ENCODE assay signal across 14 cellular contexts in genomic region chr15:45384700-45385099, GRCh38. TPM values are rescaled to one million over a fixed set of nuclear protein-coding genes. Genes with fewer than 3 reads are reported as not detected.
A peak's percentile ranks its signal among the peaks of the same experiment; 100 is the strongest.
DNase-seq lines count a peak whose midpoint lies in the region; ATAC-seq, FAIRE-seq and TF ChIP-seq lines count a peak whose summit lies in the region.
"Had no signal": no experiment of that assay in that cellular context is flagged by ENCODE, and none has a peak within 500 bp of the region (broad histone marks: within the 10 kb centered on the region; RNA-seq: fewer than 3 reads in every experiment).

No MANE protein-coding gene starts in this region.

- no peak for TF ChIP-seq EP300 in GM12878 (IDR thresholded peaks at IDR 0.05; ENCODE audit: borderline replicate concordance in 1 of 2, control insufficient read depth in 1 of 2, low read depth in 2 of 2, low read length in 2 of 2)

- POLR2A ChIA-PET in GM12878 (lab: Charles Lee), result interaction anchor here (1.0 to 1.4 kb wide), 2 partner anchors 19 to 222 kb away, joined by 3 to 7 read pairs; no protein-coding TSS in a partner anchor
- POLR2A ChIA-PET in activated CD4-positive, alpha-beta T cell treated with anti-CD3 and anti-CD28 coated beads, Interleukin-2, amount 10 ng/mL, durations not matched to agents 7 days and 5 days (lab: Charles Lee), result no interaction called here

- H3K4me3 Mint-ChIP-seq in activated CD4-positive, alpha-beta T cell treated with anti-CD3 and anti-CD28 coated beads, Interleukin-2, amount 10 ng/mL, durations not matched to agents 7 days and 5 days, result no peak overlapping the region
- H3K4me3 Mint-ChIP-seq: CD4-positive, alpha-beta T cell; IgD-negative memory B cell had no signal

- SMC1A ChIA-PET in GM12878 (lab: Charles Lee; ENCODE audit: uncharacterized antibody, unreplicated experiment), result interaction anchor here (1.2 to 3.9 kb wide), 4 partner anchors 9 to 43 kb away, joined by 3 to 19 read pairs (median 9); no protein-coding TSS in a partner anchor

- 91% methylated on average over 2 of the region's 2 CpGs for whole genome bisulfite sequencing in heart right ventricle, 2 donors
- WGBS in GM12878 (ENCODE audit: insufficient coverage, insufficient replicate concordance, low lambda C conversion rate, missing lambda C conversion rate), result 100% methylated on average over 2 of the region's 2 CpGs

- H3K9me3 Mint-ChIP-seq in activated CD4-positive, alpha-beta T cell treated with anti-CD3 and anti-CD28 coated beads, Interleukin-2, amount 10 ng/mL, durations not matched to agents 7 days and 5 days, result no peaks in the 10 kb centered on the region
- H3K9me3 Mint-ChIP-seq: CD4-positive, alpha-beta T cell; IgD-negative memory B cell had no signal

- H3K36me3 ChIP-seq in left ventricle myocardium inferior, result no peaks in the 10 kb centered on the region
- no peaks in the 10 kb centered on the region for H3K36me3 ChIP-seq in heart right ventricle
- H3K36me3 ChIP-seq in GM12878 (ENCODE audit: control insufficient read depth in 2 of 2, insufficient read depth in 2 of 2, low read length in 1 of 2), result no peaks in the 10 kb centered on the region

- H3K27ac ChIP-seq in left ventricle myocardium inferior (replicated peaks), result peak overlapping the region; percentile 24
- peak overlapping the region in 1 of 10 donors; percentile 83 for H3K27ac ChIP-seq in heart right ventricle
- no peak overlapping the region for H3K27ac ChIP-seq in GM12878 (ENCODE audit: control insufficient read depth, insufficient read depth)
- peak overlapping the region; percentile 1 for H3K27ac ChIP-seq in temporal lobe (ENCODE audit: low read depth, low read length)

- CTCF ChIA-PET in GM12878 (lab: Yijun Ruan, JAX), result interaction anchor here (1.1 to 5.4 kb wide), 5 partner anchors 12 to 267 kb away, joined by 3 to 37 read pairs (median 3); a partner anchor contains a TSS
- CTCF ChIA-PET in activated CD4-positive, alpha-beta T cell treated with anti-CD3 and anti-CD28 coated beads, Interleukin-2, amount 10 ng/mL, durations not matched to agents 7 days and 5 days (lab: Charles Lee), result interaction anchor here (0.5 kb wide), 1 partner anchor 17 kb away, joined by 3 read pairs; no protein-coding TSS in a partner anchor

- H3K9me3 ChIP-seq in left ventricle myocardium inferior (replicated peaks) (no peaks in the 10 kb centered on the region), heart right ventricle (no peaks in the 10 kb centered on the region), GM12878 (replicated peaks; ENCODE audit: control insufficient read depth, insufficient read depth, low read length) (no peaks in the 10 kb centered on the region)

- TF ChIP-seq POLR2A in GM12878 (IDR thresholded peaks at IDR 0.05; ENCODE audit: low read depth, low read length), result no peak

- DNase-seq in left ventricle myocardium inferior (no peak), heart right ventricle (no peak), GM12878 (ENCODE audit: low read depth, low spot score) (no peak), kidney glomerular epithelial cell (lab: John Stamatoyannopoulos, UW) (peak; percentile 62), DMS79 (lab: John Stamatoyannopoulos, UW) (no peak)
- DNase-seq in activated CD4-positive, alpha-beta T cell treated with anti-CD3 and anti-CD28 coated beads, Interleukin-2, amount 10 ng/mL, durations not matched to agents 7 days and 5 days, result no peak
- DNase-seq in activated naive CD4-positive, alpha-beta T cell treated with anti-CD3 and anti-CD28 coated beads, Interleukin-2, amount 50 U/mL, for 16 hours, result no peak
- DNase-seq: 8988T; C1 segment of cervical spinal cord; CD4-positive, alpha-beta T cell; GF-D8; HCEC 1CT had no signal

- H3K4me3 ChIP-seq in left ventricle myocardium inferior (no peak overlapping the region), heart right ventricle (no peak overlapping the region), GM12878 (no peak overlapping the region)

- RAD21 ChIA-PET in GM12878 (lab: Charles Lee; ENCODE audit: unreplicated experiment), result interaction anchor here (1.0 kb wide), 1 partner anchor 43 kb away, joined by 4 read pairs; no protein-coding TSS in a partner anchor

- FAIRE-seq in GM12878 (lab: Jason Lieb, UNC), result no peak

- intact Hi-C loops in left ventricle myocardium inferior (cut with micrococcal nuclease) (no loop called here), heart right ventricle (cut with DNase I) (no loop called here), GM12878 (cut with micrococcal nuclease; ENCODE audit: unreplicated experiment) (no loop called here)

- H3K36me3 Mint-ChIP-seq in activated CD4-positive, alpha-beta T cell treated with anti-CD3 and anti-CD28 coated beads, Interleukin-2, amount 10 ng/mL, durations not matched to agents 7 days and 5 days (ENCODE audit: low read depth), result no peaks in the 10 kb centered on the region
- H3K36me3 Mint-ChIP-seq: IgD-negative memory B cell had no signal

- no peak overlapping the region for H3K4me2 ChIP-seq in GM12878 (ENCODE audit: control insufficient read depth, insufficient read depth)

- peaks cover 18% of the 10 kb centered on the region for H3K27me3 Mint-ChIP-seq in activated CD4-positive, alpha-beta T cell treated with anti-CD3 and anti-CD28 coated beads, Interleukin-2, amount 10 ng/mL, durations not matched to agents 7 days and 5 days
- H3K27me3 Mint-ChIP-seq: IgD-negative memory B cell had no signal

- TF ChIP-seq CTCF in left ventricle myocardium inferior (IDR thresholded peaks at IDR 0.05; ENCODE audit: borderline replicate concordance), result no peak
- no peak for TF ChIP-seq CTCF in heart right ventricle (IDR thresholded peaks at IDR 0.05)
- TF ChIP-seq CTCF in GM12878 (IDR thresholded peaks at IDR 0.05 in 2 of 3, conservative IDR thresholded peaks at IDR 0.05 in 1 of 3; ENCODE audit: control insufficient read depth in 2 of 3, extremely low read depth in 1 of 3, insufficient read depth in 1 of 3, low read depth in 3 of 3, low read length in 3 of 3), result no peak

- no TSS peak for BruUV-seq in GM12878 (replicated peaks; lab: Mats Ljungman, UMichigan)

- H3K27me3 ChIP-seq in left ventricle myocardium inferior (ENCODE audit: low read depth) (no peaks in the 10 kb centered on the region), heart right ventricle (no peaks in the 10 kb centered on the region), GM12878 (replicated peaks in 1 of 2; ENCODE audit: control insufficient read depth in 2 of 2, insufficient read depth in 2 of 2, low read length in 1 of 2) (no peaks in the 10 kb centered on the region)

- no peak for ATAC-seq in heart right ventricle
- ATAC-seq in GM12878, result no peak

- H4K20me1 ChIP-seq in GM12878 (ENCODE audit: control insufficient read depth, insufficient read depth), result no peaks in the 10 kb centered on the region

- H3K79me2 ChIP-seq in GM12878 (ENCODE audit: control insufficient read depth, insufficient read depth, low read length), result no peaks in the 10 kb centered on the region

- in situ Hi-C loops in GM12878 (cut with MboI), result no loop called here

- no peak for TF ChIP-seq RAD21 in GM12878 (IDR thresholded peaks at IDR 0.05; ENCODE audit: insufficient read depth, low read depth, low read length)

- no peak overlapping the region for H3K9ac ChIP-seq in GM12878 (ENCODE audit: control insufficient read depth, insufficient read depth, low read length)

- H3K4me1 ChIP-seq in left ventricle myocardium inferior, result peaks cover 43% of the 10 kb centered on the region
- H3K4me1 ChIP-seq in heart right ventricle, result peaks cover 2 to 54% (median 26%) of the 10 kb centered on the region in 9 donors
- no peaks in the 10 kb centered on the region for H3K4me1 ChIP-seq in GM12878 (ENCODE audit: control insufficient read depth, insufficient read depth, low read length)

- no peaks in the 10 kb centered on the region for H3K4me1 Mint-ChIP-seq in activated CD4-positive, alpha-beta T cell treated with anti-CD3 and anti-CD28 coated beads, Interleukin-2, amount 10 ng/mL, durations not matched to agents 7 days and 5 days

- H3K27ac Mint-ChIP-seq in activated CD4-positive, alpha-beta T cell treated with anti-CD3 and anti-CD28 coated beads, Interleukin-2, amount 10 ng/mL, durations not matched to agents 7 days and 5 days, result no peak overlapping the region
- H3K27ac Mint-ChIP-seq: CD4-positive, alpha-beta T cell; IgD-negative memory B cell had no signal

- no peak overlapping the region for H2AFZ ChIP-seq in GM12878 (ENCODE audit: control insufficient read depth, low read depth, low read length)

TF ChIP-seq in GM12878, 131 proteins besides CTCF, POLR2A, EP300 and RAD21:
- no peak for TF ChIP-seq SRF (IDR thresholded peaks at IDR 0.05; ENCODE audit: low read depth in 2 of 2, low read length in 2 of 2)
- TF ChIP-seq KDM1A (IDR thresholded peaks at IDR 0.05; ENCODE audit: borderline replicate concordance), result no peak
- peak; percentile 42; the same call in 1 of the 2 replicates for TF ChIP-seq ATF7 (IDR thresholded peaks at IDR 0.05; ENCODE audit: low read depth)
- TF ChIP-seq CEBPB (IDR thresholded peaks at IDR 0.05; ENCODE audit: borderline replicate concordance in 1 of 2, low read depth in 2 of 2, low read length in 2 of 2), result no peak

RNA-seq across cellular contexts. Expression of gene GATM, which starts 6.4 kb away (rescaled TPM):
- 9.3 TPM for total RNA-seq in left ventricle myocardium inferior
- 10 to 100 TPM in 9 of 10 donors, 1 to 10 TPM in 1; 9.6 to 97.8 (median 30.8) TPM for total RNA-seq in heart right ventricle
- 1 to 10 TPM; 4.7 to 8.6 TPM for polyA plus RNA-seq in heart right ventricle
- 72.5 and 76.6 TPM in 2 replicates for total RNA-seq in GM12878 (2013; cell fraction: nucleolus; rRNA removed)
- total RNA-seq in GM12878 (2014; rRNA removed), result 71.2 and 75.6 TPM in 2 replicates
- 39.2 and 41.3 TPM in 2 replicates for total RNA-seq in GM12878 (2014; rRNA removed; fragmentation: Illumina TruSeq; extraction: Trizol)
- 37.1 and 42.5 TPM in 2 replicates for total RNA-seq in GM12878 (2021)
- polyA plus RNA-seq in GM12878 (2011; ENCODE audit: low read depth), result 36.9 TPM
- polyA plus RNA-seq in GM12878 (2011; rRNA removed), result 83.1 and 89.9 TPM in 2 replicates
- polyA plus RNA-seq in GM12878 (2011; cell fraction: cytosol; rRNA removed), result 52.4 and 57.8 TPM in 2 replicates
- polyA plus RNA-seq in GM12878 (2011; cell fraction: nucleus; rRNA removed), result 33.5 and 44.4 TPM in 2 replicates
- polyA plus RNA-seq in GM12878 (2012), result 34.3 and 58.1 TPM in 2 replicates
- polyA plus RNA-seq in GM12878 (2014; fragmentation: Illumina TruSeq; extraction: Trizol), result 50.8 and 60.7 TPM in 2 replicates
- 10 to 100 TPM; 11.7 to 17.6 TPM for polyA plus RNA-seq in GM12878 (2014; fragmentation: Nextera tagmentation; extraction: Ambion mirVana)
- 63.8 and 65.6 TPM in 2 replicates for polyA plus RNA-seq in GM12878 (2014; rRNA removed)
- polyA plus RNA-seq in GM12878 (2016; fragmentation: Nextera tagmentation; extraction: Ambion mirVana), result 10 to 100 TPM; 22.8 to 23.1 TPM
- 44.1 and 51.5 TPM in 2 replicates for polyA minus RNA-seq in GM12878 (2011; rRNA and poly(A)+ RNA removed)
- 17.6 and 18.3 TPM in 2 replicates for polyA minus RNA-seq in GM12878 (2011; cell fraction: cytosol; rRNA and poly(A)+ RNA removed)
- 17.9 and 25.3 TPM in 2 replicates for polyA minus RNA-seq in GM12878 (2011; cell fraction: nucleus; rRNA and poly(A)+ RNA removed)
- total RNA-seq in temporal lobe, result 120 TPM
- total RNA-seq in activated CD4-positive, alpha-beta T cell treated with anti-CD3 and anti-CD28 coated beads, Interleukin-2, amount 10 ng/mL, durations not matched to agents 7 days and 5 days, result 1 to 10 TPM; 1.6 to 2.0 TPM
